In genomic region chr20:50026746-50027575, GRCh38 we compare ENCODE assay signal across 1 cellular context.
TF ChIP-seq lines count a peak whose summit lies in the region.

No MANE protein-coding gene starts in this region.

TF ChIP-seq in K562, 482 proteins besides CTCF, POLR2A, EP300 and RAD21:
- TF ChIP-seq RBM25 (IDR thresholded peaks at IDR 0.05; ENCODE audit: low read depth, low read length, severe bottlenecking) = peak; percentile 35
- TF ChIP-seq AFF1 (IDR thresholded peaks at IDR 0.05; ENCODE audit: low read depth in 1 of 2, partially characterized antibody in 2 of 2) = no peak
- TF ChIP-seq ZFP36 (IDR thresholded peaks at IDR 0.05; ENCODE audit: low read depth, low read length, partially characterized antibody) = peak; percentile 37
TF ChIP-seq in K562: peak in this region for 2.
